In the genomic region with DNA sequence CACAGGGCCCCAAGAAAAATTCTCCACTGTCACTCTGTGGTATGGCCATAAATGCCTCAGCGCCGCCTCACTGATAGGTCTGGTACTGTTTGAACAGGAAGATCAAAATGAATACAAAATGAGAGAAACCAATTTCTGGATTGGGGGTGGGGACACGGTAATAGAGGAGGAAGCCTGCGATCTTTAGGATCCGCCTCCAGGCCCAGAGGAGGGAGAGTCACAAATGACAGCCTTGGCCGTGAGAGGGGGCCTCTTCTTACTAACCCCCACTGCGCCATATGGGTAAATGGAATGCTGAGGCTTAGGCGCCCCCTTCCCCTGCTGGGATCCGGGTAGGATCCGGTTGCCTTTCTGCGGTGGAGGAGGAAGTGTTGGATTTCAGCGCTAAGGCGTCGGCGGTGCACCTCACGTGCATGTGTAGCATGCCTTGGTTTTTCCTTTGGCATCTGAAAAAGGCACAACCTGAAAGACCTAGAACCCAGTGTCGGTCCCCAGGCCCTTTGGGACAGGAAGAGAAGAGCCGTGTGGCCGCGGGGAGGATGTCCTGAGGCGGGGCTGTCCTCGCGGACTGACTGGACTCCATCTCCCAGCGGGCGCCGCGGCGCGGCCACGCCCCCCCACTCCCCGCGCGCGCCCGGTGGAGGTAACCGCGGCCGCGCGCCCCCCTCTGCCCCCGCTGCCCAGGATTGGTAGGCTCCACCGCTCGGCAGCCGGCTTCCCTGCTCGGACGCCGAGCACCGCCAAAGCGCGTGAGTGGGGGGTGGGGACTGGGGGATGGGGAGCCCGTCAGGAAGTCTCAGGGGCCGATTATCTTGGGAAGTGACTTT, we compare ENCODE assay signal across 1 cellular context.
TF ChIP-seq lines count a peak whose summit lies in the region.

No MANE protein-coding gene starts in this region.

TF ChIP-seq in HepG2, 621 proteins besides CTCF, POLR2A, EP300 and RAD21 (continued from another document and continues in another):
- TF ChIP-seq ZNF512 (CRISPR knock-in tag; IDR thresholded peaks at IDR 0.05) (no peak), ONECUT2 (CRISPR knock-in tag; IDR thresholded peaks at IDR 0.05) (no peak), ZNF230 (CRISPR knock-in tag; IDR thresholded peaks at IDR 0.05) (no peak), MZF1 (CRISPR knock-in tag; IDR thresholded peaks at IDR 0.05; ENCODE audit: borderline replicate concordance) (no peak), SIX4 (CRISPR knock-in tag; IDR thresholded peaks at IDR 0.05) (peak; percentile 81; the same call in 1 of the 2 replicates), PAX8 (CRISPR knock-in tag; IDR thresholded peaks at IDR 0.05; ENCODE audit: borderline replicate concordance) (no peak), TMF1 (CRISPR knock-in tag; IDR thresholded peaks at IDR 0.05; ENCODE audit: low read depth) (no peak), MLXIP (CRISPR knock-in tag; IDR thresholded peaks at IDR 0.05; ENCODE audit: borderline replicate concordance) (no peak), PCBP1 (IDR thresholded peaks at IDR 0.05; ENCODE audit: borderline replicate concordance, low read depth, low read length) (no peak), ZNF607 (CRISPR knock-in tag; IDR thresholded peaks at IDR 0.05; ENCODE audit: borderline replicate concordance) (no peak; the same call in 1 of the 2 replicates), SUZ12 (IDR thresholded peaks at IDR 0.05; ENCODE audit: low read depth, low read length) (peak; percentile 40; the same call in 1 of the 2 replicates), TBP (CRISPR knock-in tag; IDR thresholded peaks at IDR 0.05) (no peak), HOXA5 (CRISPR knock-in tag; IDR thresholded peaks at IDR 0.05) (peak; percentile 65; the same call in 1 of the 2 replicates), ZNF891 (CRISPR knock-in tag; IDR thresholded peaks at IDR 0.05) (peak; percentile 52; the same call in 1 of the 2 replicates), ZNF747 (CRISPR knock-in tag; IDR thresholded peaks at IDR 0.05; ENCODE audit: borderline replicate concordance) (0 out of 2 replicates have a peak, but pooled peaks have one; percentile 5), NR2F6 (IDR thresholded peaks at IDR 0.05) (no peak), NR2F6 (CRISPR knock-in tag; IDR thresholded peaks at IDR 0.05) (peak; percentile 7; the same call in 1 of the 2 replicates), ZNF317 (CRISPR knock-in tag; IDR thresholded peaks at IDR 0.05) (no peak), ISX (CRISPR knock-in tag; conservative IDR thresholded peaks at IDR 0.05) (no peak), NCOA5 (CRISPR knock-in tag; IDR thresholded peaks at IDR 0.05) (no peak), GATA4 (IDR thresholded peaks at IDR 0.05; ENCODE audit: borderline replicate concordance, low read depth) (peak; percentile 35; the same call in 1 of the 2 replicates), ARNT (IDR thresholded peaks at IDR 0.05) (no peak), ZNF597 (CRISPR knock-in tag; IDR thresholded peaks at IDR 0.05) (no peak), ZNF878 (CRISPR knock-in tag; IDR thresholded peaks at IDR 0.05) (peak; percentile 69), EEA1 (CRISPR knock-in tag; IDR thresholded peaks at IDR 0.05; ENCODE audit: borderline replicate concordance) (no peak), SATB2 (CRISPR knock-in tag; IDR thresholded peaks at IDR 0.05) (no peak; the same call in 1 of the 2 replicates), ZNF282 (IDR thresholded peaks at IDR 0.05; ENCODE audit: partially characterized antibody) (no peak), IKZF1 (IDR thresholded peaks at IDR 0.05) (no peak), SRSF1 (optimal IDR thresholded peaks at IDR 0.05; ENCODE audit: low read depth, low read length) (no peak), MTF1 (CRISPR knock-in tag; IDR thresholded peaks at IDR 0.05) (no peak), BRD4 (CRISPR knock-in tag; IDR thresholded peaks at IDR 0.05) (no peak), RBM22 (optimal IDR thresholded peaks at IDR 0.05; ENCODE audit: low read length) (no peak), ZBTB37 (CRISPR knock-in tag; IDR thresholded peaks at IDR 0.05) (no peak), IKZF5 (CRISPR knock-in tag; IDR thresholded peaks at IDR 0.05) (0 out of 2 replicates have a peak, but pooled peaks have one; percentile 20), ADNP (CRISPR knock-in tag; IDR thresholded peaks at IDR 0.05) (no peak), KDM1A (CRISPR knock-in tag; IDR thresholded peaks at IDR 0.05) (no peak), ZMYM4 (CRISPR knock-in tag; IDR thresholded peaks at IDR 0.05) (peak; percentile 54; the same call in 1 of the 2 replicates), SMYD3 (CRISPR knock-in tag; IDR thresholded peaks at IDR 0.05) (no peak), ZNF678 (CRISPR knock-in tag; IDR thresholded peaks at IDR 0.05) (no peak), ZNF468 (CRISPR knock-in tag; IDR thresholded peaks at IDR 0.05) (no peak), ZNF609 (CRISPR knock-in tag; IDR thresholded peaks at IDR 0.05; ENCODE audit: borderline replicate concordance) (0 out of 2 replicates have a peak, but pooled peaks have one; percentile 11), CHCHD3 (CRISPR knock-in tag; IDR thresholded peaks at IDR 0.05) (no peak), ZNF12 (CRISPR knock-in tag; IDR thresholded peaks at IDR 0.05) (no peak), CAMTA2 (CRISPR knock-in tag; IDR thresholded peaks at IDR 0.05; ENCODE audit: borderline replicate concordance) (no peak), CENPBD1 (CRISPR knock-in tag; IDR thresholded peaks at IDR 0.05; ENCODE audit: borderline replicate concordance, low read depth) (no peak), NFKBIZ (CRISPR knock-in tag; IDR thresholded peaks at IDR 0.05) (no peak), DNMT3B (CRISPR knock-in tag; conservative IDR thresholded peaks at IDR 0.05) (no peak; the same call in 1 of the 2 replicates), GTF3A (CRISPR knock-in tag; conservative IDR thresholded peaks at IDR 0.05) (no peak), PHF21A (CRISPR knock-in tag; IDR thresholded peaks at IDR 0.05) (peak; percentile 33; the same call in 1 of the 2 replicates), FOXA1 (IDR thresholded peaks at IDR 0.05) (no peak), FOXA1 (CRISPR knock-in tag; IDR thresholded peaks at IDR 0.05) (no peak), HOXA7 (CRISPR knock-in tag; IDR thresholded peaks at IDR 0.05) (no peak)
- TF ChIP-seq, protein P1, sequence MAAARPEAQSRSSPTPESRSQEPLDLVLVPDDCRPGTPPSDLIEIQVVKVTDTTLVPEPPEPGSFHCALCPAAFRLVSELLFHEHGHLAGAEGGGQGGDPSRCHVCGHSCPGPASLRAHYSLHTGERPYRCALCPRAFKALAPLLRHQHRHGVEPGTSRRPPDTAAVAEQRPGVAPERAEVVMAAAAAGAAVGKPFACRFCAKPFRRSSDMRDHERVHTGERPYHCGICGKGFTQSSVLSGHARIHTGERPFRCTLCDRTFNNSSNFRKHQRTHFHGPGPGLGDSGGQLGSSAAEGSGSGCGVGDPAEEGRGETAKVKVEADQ (CRISPR knock-in tag; IDR thresholded peaks at IDR 0.05; ENCODE audit: borderline replicate concordance) = no peak
- TF ChIP-seq, protein P2, sequence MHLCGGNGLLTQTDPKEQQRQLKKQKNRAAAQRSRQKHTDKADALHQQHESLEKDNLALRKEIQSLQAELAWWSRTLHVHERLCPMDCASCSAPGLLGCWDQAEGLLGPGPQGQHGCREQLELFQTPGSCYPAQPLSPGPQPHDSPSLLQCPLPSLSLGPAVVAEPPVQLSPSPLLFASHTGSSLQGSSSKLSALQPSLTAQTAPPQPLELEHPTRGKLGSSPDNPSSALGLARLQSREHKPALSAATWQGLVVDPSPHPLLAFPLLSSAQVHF (CRISPR knock-in tag; IDR thresholded peaks at IDR 0.05) = no peak
